Comparison of ENCODE assay signal across 1 cellular context in the genomic region with DNA sequence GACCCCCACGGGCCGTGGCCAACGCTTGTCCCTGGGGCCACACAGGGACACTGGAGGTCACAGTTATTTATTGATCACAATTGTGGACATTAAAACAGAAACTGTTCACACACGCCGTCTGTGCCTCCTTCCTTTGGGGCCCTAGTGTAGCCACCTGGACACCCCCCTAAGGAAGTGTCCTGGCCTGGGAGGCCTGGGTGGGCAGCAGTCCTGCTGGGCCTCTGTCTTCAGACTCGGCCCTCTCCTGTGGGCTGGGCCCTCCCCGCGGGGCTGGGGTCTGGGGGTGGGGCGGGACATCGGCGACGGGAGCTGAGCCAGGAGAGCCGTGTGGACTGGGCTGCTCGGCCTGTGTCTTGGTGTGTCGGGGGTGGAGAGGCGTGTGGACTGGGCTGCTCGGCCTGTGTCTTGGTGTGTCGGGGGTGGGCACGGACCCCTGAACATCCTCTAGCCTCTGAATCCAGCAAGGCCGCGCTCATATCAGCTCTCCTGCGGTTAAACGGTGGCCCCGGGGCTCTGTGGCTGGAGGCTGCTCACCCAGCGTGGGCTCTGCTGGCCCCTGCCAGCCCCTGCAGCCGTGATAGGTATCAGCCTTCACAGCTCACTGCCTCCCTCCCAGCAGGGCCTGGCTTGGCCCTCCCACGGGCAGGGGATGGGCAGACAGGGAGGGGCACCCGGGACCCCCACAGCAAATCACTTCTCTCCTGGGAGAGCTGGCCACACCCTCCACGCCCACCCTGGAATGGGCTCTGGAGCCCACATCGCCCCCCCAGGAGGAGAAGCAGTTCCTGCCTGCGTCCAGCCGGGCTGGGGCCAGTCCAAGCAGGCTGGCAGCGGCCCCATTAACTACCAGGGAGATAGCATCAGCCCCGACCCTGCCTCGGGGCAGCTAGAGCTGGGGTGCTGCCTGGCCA.
TF ChIP-seq lines count a peak whose summit lies in the region.

No MANE protein-coding gene starts in this region.

TF ChIP-seq in HepG2, 621 proteins besides CTCF, POLR2A, EP300 and RAD21 (continued from another document and continues in another):
- TF ChIP-seq, protein P1, sequence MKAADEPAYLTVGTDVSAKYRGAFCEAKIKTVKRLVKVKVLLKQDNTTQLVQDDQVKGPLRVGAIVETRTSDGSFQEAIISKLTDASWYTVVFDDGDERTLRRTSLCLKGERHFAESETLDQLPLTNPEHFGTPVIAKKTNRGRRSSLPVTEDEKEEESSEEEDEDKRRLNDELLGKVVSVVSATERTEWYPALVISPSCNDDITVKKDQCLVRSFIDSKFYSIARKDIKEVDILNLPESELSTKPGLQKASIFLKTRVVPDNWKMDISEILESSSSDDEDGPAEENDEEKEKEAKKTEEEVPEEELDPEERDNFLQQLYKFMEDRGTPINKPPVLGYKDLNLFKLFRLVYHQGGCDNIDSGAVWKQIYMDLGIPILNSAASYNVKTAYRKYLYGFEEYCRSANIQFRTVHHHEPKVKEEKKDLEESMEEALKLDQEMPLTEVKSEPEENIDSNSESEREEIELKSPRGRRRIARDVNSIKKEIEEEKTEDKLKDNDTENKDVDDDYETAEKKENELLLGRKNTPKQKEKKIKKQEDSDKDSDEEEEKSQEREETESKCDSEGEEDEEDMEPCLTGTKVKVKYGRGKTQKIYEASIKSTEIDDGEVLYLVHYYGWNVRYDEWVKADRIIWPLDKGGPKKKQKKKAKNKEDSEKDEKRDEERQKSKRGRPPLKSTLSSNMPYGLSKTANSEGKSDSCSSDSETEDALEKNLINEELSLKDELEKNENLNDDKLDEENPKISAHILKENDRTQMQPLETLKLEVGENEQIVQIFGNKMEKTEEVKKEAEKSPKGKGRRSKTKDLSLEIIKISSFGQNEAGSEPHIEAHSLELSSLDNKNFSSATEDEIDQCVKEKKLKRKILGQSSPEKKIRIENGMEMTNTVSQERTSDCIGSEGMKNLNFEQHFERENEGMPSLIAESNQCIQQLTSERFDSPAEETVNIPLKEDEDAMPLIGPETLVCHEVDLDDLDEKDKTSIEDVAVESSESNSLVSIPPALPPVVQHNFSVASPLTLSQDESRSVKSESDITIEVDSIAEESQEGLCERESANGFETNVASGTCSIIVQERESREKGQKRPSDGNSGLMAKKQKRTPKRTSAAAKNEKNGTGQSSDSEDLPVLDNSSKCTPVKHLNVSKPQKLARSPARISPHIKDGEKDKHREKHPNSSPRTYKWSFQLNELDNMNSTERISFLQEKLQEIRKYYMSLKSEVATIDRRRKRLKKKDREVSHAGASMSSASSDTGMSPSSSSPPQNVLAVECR (CRISPR knock-in tag; IDR thresholded peaks at IDR 0.05; ENCODE audit: borderline replicate concordance): 0 out of 2 replicates have a peak, but pooled peaks have one; percentile 11
- TF ChIP-seq ZNF317 (CRISPR knock-in tag; IDR thresholded peaks at IDR 0.05) (no peak), AGO2 (optimal IDR thresholded peaks at IDR 0.05; ENCODE audit: low read depth, low read length) (no peak), NCOR1 (IDR thresholded peaks at IDR 0.05; ENCODE audit: borderline replicate concordance, low read length) (no peak), ELF3 (CRISPR knock-in tag; IDR thresholded peaks at IDR 0.05) (no peak), HOXA5 (CRISPR knock-in tag; IDR thresholded peaks at IDR 0.05) (no peak), CBX5 (CRISPR knock-in tag; IDR thresholded peaks at IDR 0.05; ENCODE audit: borderline replicate concordance) (no peak), GTF3A (CRISPR knock-in tag; conservative IDR thresholded peaks at IDR 0.05) (no peak), BRD4 (CRISPR knock-in tag; IDR thresholded peaks at IDR 0.05) (no peak), ZNF225 (CRISPR knock-in tag; IDR thresholded peaks at IDR 0.05) (no peak; the same call in 1 of the 2 replicates), SUZ12 (IDR thresholded peaks at IDR 0.05; ENCODE audit: low read depth, low read length) (no peak), ZNF776 (CRISPR knock-in tag; IDR thresholded peaks at IDR 0.05) (no peak), SNRNP70 (IDR thresholded peaks at IDR 0.05; ENCODE audit: low read depth, low read length) (no peak), MED1 (CRISPR knock-in tag; IDR thresholded peaks at IDR 0.05) (0 out of 2 replicates have a peak, but pooled peaks have one; percentile 13), NBN (conservative IDR thresholded peaks at IDR 0.05) (no peak), SETDB1 (CRISPR knock-in tag; IDR thresholded peaks at IDR 0.05; ENCODE audit: borderline replicate concordance) (no peak), KAT8 (CRISPR knock-in tag; IDR thresholded peaks at IDR 0.05) (no peak), ZSCAN30 (CRISPR knock-in tag; IDR thresholded peaks at IDR 0.05) (no peak), KDM5A (IDR thresholded peaks at IDR 0.05; ENCODE audit: borderline replicate concordance, low read length) (no peak), SP140L (CRISPR knock-in tag; IDR thresholded peaks at IDR 0.05; ENCODE audit: borderline replicate concordance) (no peak), ZNF280B (CRISPR knock-in tag; IDR thresholded peaks at IDR 0.05; ENCODE audit: borderline replicate concordance) (no peak), ZNF672 (CRISPR knock-in tag; IDR thresholded peaks at IDR 0.05) (no peak), GTF2F1 (IDR thresholded peaks at IDR 0.05; ENCODE audit: low read length) (no peak), ISX (CRISPR knock-in tag; conservative IDR thresholded peaks at IDR 0.05) (no peak), ISL2 (CRISPR knock-in tag; IDR thresholded peaks at IDR 0.05) (no peak), ZNF343 (CRISPR knock-in tag; IDR thresholded peaks at IDR 0.05) (no peak), ZNF574 (CRISPR knock-in tag; IDR thresholded peaks at IDR 0.05) (no peak), ZNF367 (CRISPR knock-in tag; IDR thresholded peaks at IDR 0.05; ENCODE audit: borderline replicate concordance) (no peak), TOE1 (CRISPR knock-in tag; IDR thresholded peaks at IDR 0.05) (no peak), ZNF772 (CRISPR knock-in tag; IDR thresholded peaks at IDR 0.05) (no peak), ZIK1 (CRISPR knock-in tag; IDR thresholded peaks at IDR 0.05; ENCODE audit: borderline replicate concordance, low read depth) (no peak), ZNF891 (CRISPR knock-in tag; IDR thresholded peaks at IDR 0.05) (no peak), GPBP1L1 (CRISPR knock-in tag; IDR thresholded peaks at IDR 0.05) (no peak)
- TF ChIP-seq, protein P2, sequence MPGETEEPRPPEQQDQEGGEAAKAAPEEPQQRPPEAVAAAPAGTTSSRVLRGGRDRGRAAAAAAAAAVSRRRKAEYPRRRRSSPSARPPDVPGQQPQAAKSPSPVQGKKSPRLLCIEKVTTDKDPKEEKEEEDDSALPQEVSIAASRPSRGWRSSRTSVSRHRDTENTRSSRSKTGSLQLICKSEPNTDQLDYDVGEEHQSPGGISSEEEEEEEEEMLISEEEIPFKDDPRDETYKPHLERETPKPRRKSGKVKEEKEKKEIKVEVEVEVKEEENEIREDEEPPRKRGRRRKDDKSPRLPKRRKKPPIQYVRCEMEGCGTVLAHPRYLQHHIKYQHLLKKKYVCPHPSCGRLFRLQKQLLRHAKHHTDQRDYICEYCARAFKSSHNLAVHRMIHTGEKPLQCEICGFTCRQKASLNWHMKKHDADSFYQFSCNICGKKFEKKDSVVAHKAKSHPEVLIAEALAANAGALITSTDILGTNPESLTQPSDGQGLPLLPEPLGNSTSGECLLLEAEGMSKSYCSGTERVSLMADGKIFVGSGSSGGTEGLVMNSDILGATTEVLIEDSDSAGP (CRISPR knock-in tag; IDR thresholded peaks at IDR 0.05; ENCODE audit: borderline replicate concordance): no peak
- TF ChIP-seq, protein P3, sequence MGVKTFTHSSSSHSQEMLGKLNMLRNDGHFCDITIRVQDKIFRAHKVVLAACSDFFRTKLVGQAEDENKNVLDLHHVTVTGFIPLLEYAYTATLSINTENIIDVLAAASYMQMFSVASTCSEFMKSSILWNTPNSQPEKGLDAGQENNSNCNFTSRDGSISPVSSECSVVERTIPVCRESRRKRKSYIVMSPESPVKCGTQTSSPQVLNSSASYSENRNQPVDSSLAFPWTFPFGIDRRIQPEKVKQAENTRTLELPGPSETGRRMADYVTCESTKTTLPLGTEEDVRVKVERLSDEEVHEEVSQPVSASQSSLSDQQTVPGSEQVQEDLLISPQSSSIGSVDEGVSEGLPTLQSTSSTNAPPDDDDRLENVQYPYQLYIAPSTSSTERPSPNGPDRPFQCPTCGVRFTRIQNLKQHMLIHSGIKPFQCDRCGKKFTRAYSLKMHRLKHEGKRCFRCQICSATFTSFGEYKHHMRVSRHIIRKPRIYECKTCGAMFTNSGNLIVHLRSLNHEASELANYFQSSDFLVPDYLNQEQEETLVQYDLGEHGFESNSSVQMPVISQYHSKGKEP (CRISPR knock-in tag; IDR thresholded peaks at IDR 0.05): no peak
- TF ChIP-seq, protein P4, sequence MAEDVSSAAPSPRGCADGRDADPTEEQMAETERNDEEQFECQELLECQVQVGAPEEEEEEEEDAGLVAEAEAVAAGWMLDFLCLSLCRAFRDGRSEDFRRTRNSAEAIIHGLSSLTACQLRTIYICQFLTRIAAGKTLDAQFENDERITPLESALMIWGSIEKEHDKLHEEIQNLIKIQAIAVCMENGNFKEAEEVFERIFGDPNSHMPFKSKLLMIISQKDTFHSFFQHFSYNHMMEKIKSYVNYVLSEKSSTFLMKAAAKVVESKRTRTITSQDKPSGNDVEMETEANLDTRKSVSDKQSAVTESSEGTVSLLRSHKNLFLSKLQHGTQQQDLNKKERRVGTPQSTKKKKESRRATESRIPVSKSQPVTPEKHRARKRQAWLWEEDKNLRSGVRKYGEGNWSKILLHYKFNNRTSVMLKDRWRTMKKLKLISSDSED (CRISPR knock-in tag; IDR thresholded peaks at IDR 0.05): no peak
- TF ChIP-seq, protein P5, sequence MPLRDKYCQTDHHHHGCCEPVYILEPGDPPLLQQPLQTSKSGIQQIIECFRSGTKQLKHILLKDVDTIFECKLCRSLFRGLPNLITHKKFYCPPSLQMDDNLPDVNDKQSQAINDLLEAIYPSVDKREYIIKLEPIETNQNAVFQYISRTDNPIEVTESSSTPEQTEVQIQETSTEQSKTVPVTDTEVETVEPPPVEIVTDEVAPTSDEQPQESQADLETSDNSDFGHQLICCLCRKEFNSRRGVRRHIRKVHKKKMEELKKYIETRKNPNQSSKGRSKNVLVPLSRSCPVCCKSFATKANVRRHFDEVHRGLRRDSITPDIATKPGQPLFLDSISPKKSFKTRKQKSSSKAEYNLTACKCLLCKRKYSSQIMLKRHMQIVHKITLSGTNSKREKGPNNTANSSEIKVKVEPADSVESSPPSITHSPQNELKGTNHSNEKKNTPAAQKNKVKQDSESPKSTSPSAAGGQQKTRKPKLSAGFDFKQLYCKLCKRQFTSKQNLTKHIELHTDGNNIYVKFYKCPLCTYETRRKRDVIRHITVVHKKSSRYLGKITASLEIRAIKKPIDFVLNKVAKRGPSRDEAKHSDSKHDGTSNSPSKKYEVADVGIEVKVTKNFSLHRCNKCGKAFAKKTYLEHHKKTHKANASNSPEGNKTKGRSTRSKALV (CRISPR knock-in tag; IDR thresholded peaks at IDR 0.05): 0 out of 2 replicates have a peak, but pooled peaks have one; percentile 27
- TF ChIP-seq, protein P6, sequence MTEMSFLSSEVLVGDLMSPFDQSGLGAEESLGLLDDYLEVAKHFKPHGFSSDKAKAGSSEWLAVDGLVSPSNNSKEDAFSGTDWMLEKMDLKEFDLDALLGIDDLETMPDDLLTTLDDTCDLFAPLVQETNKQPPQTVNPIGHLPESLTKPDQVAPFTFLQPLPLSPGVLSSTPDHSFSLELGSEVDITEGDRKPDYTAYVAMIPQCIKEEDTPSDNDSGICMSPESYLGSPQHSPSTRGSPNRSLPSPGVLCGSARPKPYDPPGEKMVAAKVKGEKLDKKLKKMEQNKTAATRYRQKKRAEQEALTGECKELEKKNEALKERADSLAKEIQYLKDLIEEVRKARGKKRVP (CRISPR knock-in tag; IDR thresholded peaks at IDR 0.05): no peak
